9 cellular contexts compared by ENCODE assay signal in genomic region chr9:135926402-135927194, GRCh38. TPM values are rescaled to one million over a fixed set of nuclear protein-coding genes. Genes with fewer than 3 reads are reported as not detected.
DNase-seq lines count a peak whose midpoint lies in the region; ATAC-seq and TF ChIP-seq lines count a peak whose summit lies in the region.
"Had no signal": no experiment of that assay in that cellular context is flagged by ENCODE, and none has a peak within 500 bp of the region (broad histone marks: within the 10 kb centered on the region; RNA-seq: fewer than 3 reads in every experiment).

No MANE protein-coding gene starts in this region.

- WGBS in heart left ventricle, 4 donors: 67 to 81% (median 72%) methylated on average over 17 to 27 of the region's 27 CpGs

- no peak for TF ChIP-seq POLR2A in heart left ventricle (IDR thresholded peaks at IDR 0.05)

- CTCF ChIA-PET in activated CD8-positive, alpha-beta T cell treated with anti-CD3 and anti-CD28 coated beads, Interleukin-2, amount 10 ng/mL, durations not matched to agents 7 days and 5 days (lab: Charles Lee): no interaction called here

- H3K9me3 ChIP-seq in heart left ventricle: no peaks in the 10 kb centered on the region
- H3K9me3 ChIP-seq: BLaER1 had no signal

- H3K4me1 ChIP-seq in heart left ventricle: peaks cover 0 to 29% (median 2%) of the 10 kb centered on the region in 12 donors

- H3K4me3 ChIP-seq in heart left ventricle: no peak overlapping the region
- H3K4me3 ChIP-seq: BLaER1 had no signal

- H3K27me3 Mint-ChIP-seq in activated CD8-positive, alpha-beta T cell treated with anti-CD3 and anti-CD28 coated beads, Interleukin-2, amount 10 ng/mL, durations not matched to agents 7 days and 5 days (ENCODE audit: low read depth): no peaks in the 10 kb centered on the region

- POLR2A ChIA-PET in activated CD8-positive, alpha-beta T cell treated with anti-CD3 and anti-CD28 coated beads, Interleukin-2, amount 10 ng/mL, durations not matched to agents 7 days and 5 days (lab: Charles Lee): no interaction called here

- peaks cover 6% of the 10 kb centered on the region for H3K4me1 Mint-ChIP-seq in activated CD8-positive, alpha-beta T cell treated with anti-CD3 and anti-CD28 coated beads, Interleukin-2, amount 10 ng/mL, durations not matched to agents 7 days and 5 days (ENCODE audit: low read depth)

- no peak overlapping the region for H3K4me3 Mint-ChIP-seq in activated CD8-positive, alpha-beta T cell treated with anti-CD3 and anti-CD28 coated beads, Interleukin-2, amount 10 ng/mL, durations not matched to agents 7 days and 5 days

- peaks cover 0 to 60% (median 22%) of the 10 kb centered on the region in 9 donors for H3K36me3 ChIP-seq in heart left ventricle

- H3K27me3 ChIP-seq in heart left ventricle: no peaks in the 10 kb centered on the region
- H3K27me3 ChIP-seq: BLaER1 had no signal

- in situ Hi-C loops in KBM-7 (cut with MboI; ENCODE audit: low pct_unique_long_range_greater_than_20kb, low sequenced_read_pairs): no loop called here

- H3K27ac Mint-ChIP-seq in activated CD8-positive, alpha-beta T cell treated with anti-CD3 and anti-CD28 coated beads, Interleukin-2, amount 10 ng/mL, durations not matched to agents 7 days and 5 days: no peak overlapping the region

- intact Hi-C loops in heart left ventricle (cut with DNase I): no loop called here

- peak; percentile 31 for ATAC-seq in activated CD8-positive, alpha-beta T cell treated with anti-CD3 and anti-CD28 coated beads, Interleukin-2, amount 10 ng/mL, durations not matched to agents 7 days and 5 days
- ATAC-seq in heart left ventricle (peak; percentile 55 to 81 (median 69)), GM19351 (IDR thresholded peaks at IDR 0.05; ENCODE audit: unreplicated experiment) (no peak), GM19023 (IDR thresholded peaks at IDR 0.05; ENCODE audit: unreplicated experiment) (no peak)

- peak overlapping the region in 1 of 12 donors; percentile 49 for H3K27ac ChIP-seq in heart left ventricle
- H3K27ac ChIP-seq: BLaER1 had no signal

- no peak for TF ChIP-seq CTCF in heart left ventricle (IDR thresholded peaks at IDR 0.05)

- peaks cover 8% of the 10 kb centered on the region for H3K36me3 Mint-ChIP-seq in activated CD8-positive, alpha-beta T cell treated with anti-CD3 and anti-CD28 coated beads, Interleukin-2, amount 10 ng/mL, durations not matched to agents 7 days and 5 days (ENCODE audit: low read depth)

- H3K9me3 Mint-ChIP-seq in activated CD8-positive, alpha-beta T cell treated with anti-CD3 and anti-CD28 coated beads, Interleukin-2, amount 10 ng/mL, durations not matched to agents 7 days and 5 days (ENCODE audit: insufficient read depth): no peaks in the 10 kb centered on the region

- peak; percentile 54 to 67 for DNase-seq in activated CD4-positive, alpha-beta T cell treated with anti-CD3 and anti-CD28 coated beads for 24 hours (ENCODE audit: low read depth in 2 of 2)
- no peak for DNase-seq in activated CD4-positive, alpha-beta T cell treated with anti-CD3 and anti-CD28 coated beads for 1 hour
- DNase-seq in activated CD8-positive, alpha-beta T cell treated with anti-CD3 and anti-CD28 coated beads, Interleukin-2, amount 10 ng/mL, durations not matched to agents 7 days and 5 days: peak; percentile 42
- DNase-seq in heart left ventricle: peak in 4 of 5 donors; percentile 29 to 78 (median 59)
- DNase-seq in stimulated activated CD8-positive, alpha-beta memory T cell treated with anti-CD3 and anti-CD28 coated beads, Interleukin-12 subunit alpha, Interleukin-12 subunit beta, amount 100 ng/mL, for 4 hours (ENCODE audit: low read depth): peak; percentile 39
- DNase-seq in KBM-7: no peak

RNA-seq across cellular contexts. Expression of gene CAMSAP1, which starts 19.3 kb away (rescaled TPM):
- 10 to 100 TPM; 20.3 to 21.5 TPM for total RNA-seq in activated CD8-positive, alpha-beta T cell treated with anti-CD3 and anti-CD28 coated beads, Interleukin-2, amount 10 ng/mL, durations not matched to agents 7 days and 5 days
- total RNA-seq in heart left ventricle: 10 to 100 TPM; 15.6 to 38.3 (median 22.5) TPM
- 10 to 100 TPM; 10.9 to 19.0 TPM for polyA plus RNA-seq in heart left ventricle

RNA-seq across cellular contexts. Expression of gene UBAC1, which starts 34.6 kb away (rescaled TPM):
- 10 to 100 TPM; 29.3 to 31.9 TPM for total RNA-seq in activated CD8-positive, alpha-beta T cell treated with anti-CD3 and anti-CD28 coated beads, Interleukin-2, amount 10 ng/mL, durations not matched to agents 7 days and 5 days
- 100 to 1,000 TPM in 4 of 9 donors, 10 to 100 TPM in 5; 71.1 to 115 (median 87.6) TPM for total RNA-seq in heart left ventricle
- 100 to 1,000 TPM; 100 to 140 TPM for polyA plus RNA-seq in heart left ventricle

Comparison
In these comparisons a context has a peak if more than half of its experiments do, and no peak if none do; other contexts are left out.
1. DNase-seq: peak in activated CD4-positive, alpha-beta T cell treated with anti-CD3 and anti-CD28 coated beads for 24 hours (2 of 2), activated CD8-positive, alpha-beta T cell treated with anti-CD3 and anti-CD28 coated beads, Interleukin-2, amount 10 ng/mL, durations not matched to agents 7 days and 5 days (single experiment), heart left ventricle (4 of 5) and stimulated activated CD8-positive, alpha-beta memory T cell treated with anti-CD3 and anti-CD28 coated beads, Interleukin-12 subunit alpha, Interleukin-12 subunit beta, amount 100 ng/mL, for 4 hours (single experiment); none in activated CD4-positive, alpha-beta T cell treated with anti-CD3 and anti-CD28 coated beads for 1 hour (single experiment) and KBM-7 (single experiment).
2. ATAC-seq: peak in activated CD8-positive, alpha-beta T cell treated with anti-CD3 and anti-CD28 coated beads, Interleukin-2, amount 10 ng/mL, durations not matched to agents 7 days and 5 days (single experiment) and heart left ventricle (4 of 4); none in GM19351 (single experiment) and GM19023 (single experiment).